In the genomic region with DNA sequence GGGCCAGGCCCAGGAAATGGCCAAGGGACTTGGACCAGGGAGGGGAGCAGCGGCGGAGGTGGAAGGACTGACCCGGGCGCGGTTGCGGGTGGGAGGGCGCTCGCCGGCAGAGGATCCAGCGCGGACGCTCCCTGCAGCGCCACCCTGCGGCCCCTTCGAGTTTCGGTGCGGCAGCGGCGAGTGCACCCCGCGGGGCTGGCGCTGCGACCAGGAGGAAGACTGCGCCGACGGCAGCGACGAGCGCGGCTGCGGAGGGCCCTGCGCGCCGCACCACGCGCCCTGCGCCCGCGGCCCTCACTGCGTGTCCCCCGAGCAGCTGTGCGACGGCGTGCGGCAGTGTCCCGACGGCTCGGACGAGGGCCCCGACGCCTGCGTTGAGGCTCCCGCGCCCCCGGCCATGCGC, we compare ENCODE assay signal across 8 cellular contexts. TPM values are rescaled to one million over a fixed set of nuclear protein-coding genes. Genes with fewer than 3 reads are reported as not detected.
DNase-seq lines count a peak whose midpoint lies in the region; ATAC-seq and TF ChIP-seq lines count a peak whose summit lies in the region.

No MANE protein-coding gene starts in this region.

- no peak overlapping the region for H3K4me3 Mint-ChIP-seq in T-helper 2 cell treated with Interferon-gamma antibody and Interleukin-4, amounts not matched to agents 5 μg/mL and 100 μg/mL, for 36 hours

- no peak overlapping the region for H3K27ac ChIP-seq in neuronal stem cell (replicated peaks; ENCODE audit: low read length)

- no peak overlapping the region for H2BK120ac ChIP-seq in neuronal stem cell (ENCODE audit: low read depth, low read length)

- TF ChIP-seq CTCF in GM10266 (IDR thresholded peaks at IDR 0.05; ENCODE audit: control insufficient read depth, insufficient read depth, low read depth, missing control alignments) (peak; percentile 46), epithelial cell of proximal tubule (conservative IDR thresholded peaks at IDR 0.05; ENCODE audit: low read depth, low read length) (peak; percentile 50)

- peak overlapping the region; percentile 93 for H3K18ac ChIP-seq in neuronal stem cell (ENCODE audit: low read length)

- H4K91ac ChIP-seq in neuronal stem cell (ENCODE audit: low read depth, low read length, poor library complexity): no peak overlapping the region

- H3K9me3 Mint-ChIP-seq in T-helper 2 cell treated with Interferon-gamma antibody and Interleukin-4, amounts not matched to agents 5 μg/mL and 100 μg/mL, for 36 hours: no peaks in the 10 kb centered on the region

- peak overlapping the region; percentile 86 for H3K23ac ChIP-seq in neuronal stem cell (ENCODE audit: low read depth, low read length, poor library complexity)

- no peaks in the 10 kb centered on the region for H3K4me1 Mint-ChIP-seq in T-helper 2 cell treated with Interferon-gamma antibody and Interleukin-4, amounts not matched to agents 5 μg/mL and 100 μg/mL, for 36 hours (ENCODE audit: low read depth)

- no CpG with 5 or more reads among the region's 56 CpGs for WGBS in neuronal stem cell (ENCODE audit: extremely low coverage in 2 of 2, insufficient read length in 2 of 2, insufficient replicate concordance in 1 of 2), 2 donors

- H3K36me3 ChIP-seq in neuronal stem cell (replicated peaks in 1 of 2; ENCODE audit: control insufficient read depth in 2 of 2, insufficient read depth in 2 of 2, low read length in 2 of 2): no peaks in the 10 kb centered on the region

- H3K27ac Mint-ChIP-seq in T-helper 2 cell treated with Interferon-gamma antibody and Interleukin-4, amounts not matched to agents 5 μg/mL and 100 μg/mL, for 36 hours: no peak overlapping the region

- H3K9ac ChIP-seq in neuronal stem cell (ENCODE audit: low read depth, low read length, poor library complexity): peak overlapping the region; percentile 70

- no peaks in the 10 kb centered on the region for H3K79me1 ChIP-seq in neuronal stem cell (ENCODE audit: low read depth, low read length)

- ATAC-seq in GM21360 (IDR thresholded peaks at IDR 0.05; ENCODE audit: unreplicated experiment) (no peak), GM21381 (IDR thresholded peaks at IDR 0.05; ENCODE audit: unreplicated experiment) (no peak)

- peaks cover 0 to 31% (median 0%) of the 10 kb centered on the region in 3 experiments for H3K27me3 ChIP-seq in neuronal stem cell (ENCODE audit: control insufficient read depth in 3 of 3, insufficient read depth in 3 of 3, low read depth in 1 of 3, low read length in 3 of 3)

- no peak overlapping the region for H4K8ac ChIP-seq in neuronal stem cell (ENCODE audit: low read depth, low read length)

- H2BK15ac ChIP-seq in neuronal stem cell (ENCODE audit: low read length): no peak overlapping the region

- H3K14ac ChIP-seq in neuronal stem cell (ENCODE audit: low read length): peak overlapping the region; percentile 14

- no peak overlapping the region for H3K4me3 ChIP-seq in epithelial cell of proximal tubule (ENCODE audit: low read depth, low read length)
- peak overlapping the region in 1 of 2 donors; percentile 44 for H3K4me3 ChIP-seq in neuronal stem cell (ENCODE audit: low read length in 2 of 2)

- no peak overlapping the region for H2BK12ac ChIP-seq in neuronal stem cell (ENCODE audit: low read length)

- H3K9me3 ChIP-seq in neuronal stem cell (replicated peaks in 1 of 2; ENCODE audit: control insufficient read depth in 2 of 2, insufficient read depth in 1 of 2, low read depth in 1 of 2, low read length in 2 of 2): no peaks in the 10 kb centered on the region

- no peak overlapping the region for H2AK5ac ChIP-seq in neuronal stem cell (ENCODE audit: low read depth, low read length)

- H2AFZ ChIP-seq in neuronal stem cell (ENCODE audit: low read length): no peak overlapping the region

- H2BK5ac ChIP-seq in neuronal stem cell (ENCODE audit: low read length): no peak overlapping the region

- peak overlapping the region; percentile 60 for H3K4me2 ChIP-seq in neuronal stem cell (ENCODE audit: insufficient read depth, low read length, poor library complexity, severe bottlenecking)

- H3K36me3 Mint-ChIP-seq in T-helper 2 cell treated with Interferon-gamma antibody and Interleukin-4, amounts not matched to agents 5 μg/mL and 100 μg/mL, for 36 hours (ENCODE audit: low read depth): no peaks in the 10 kb centered on the region

- DNase-seq in GM10266 (ENCODE audit: extremely low spot score) (peak; percentile 63), epithelial cell of proximal tubule (ENCODE audit: low read depth) (no peak), neuronal stem cell (ENCODE audit: low spot score) (no peak), SW480 (ENCODE audit: low spot score) (no peak), NCI-H446 treated with DMSO at 0.1 percent for 48 hours (lab: John Stamatoyannopoulos, UW) (no peak)
- peak; percentile 34 for DNase-seq in T-helper 2 cell treated with Interferon-gamma antibody and Interleukin-4, amounts not matched to agents 5 μg/mL and 100 μg/mL, for 36 hours (ENCODE audit: low spot score)

- peaks cover 16% of the 10 kb centered on the region for H3K27me3 Mint-ChIP-seq in T-helper 2 cell treated with Interferon-gamma antibody and Interleukin-4, amounts not matched to agents 5 μg/mL and 100 μg/mL, for 36 hours (ENCODE audit: low read depth)

- H3K4ac ChIP-seq in neuronal stem cell (ENCODE audit: low read length): no peak overlapping the region

- peaks cover 23 to 33% of the 10 kb centered on the region in 2 donors for H3K4me1 ChIP-seq in neuronal stem cell (ENCODE audit: control insufficient read depth in 2 of 2, insufficient read depth in 1 of 2, low read depth in 1 of 2, low read length in 2 of 2)

RNA-seq across cellular contexts. Expression of a gene that starts 16.8 kb away (rescaled TPM):
- total RNA-seq in epithelial cell of proximal tubule: 0.07 and 0.12 TPM in 2 replicates
- polyA plus RNA-seq in neuronal stem cell (2013, experiment 1 of 2): 6.2 TPM
- polyA plus RNA-seq in neuronal stem cell (2013, experiment 2 of 2): 6.1 TPM

RNA-seq across cellular contexts. Expression of a gene that starts 48.0 kb away (rescaled TPM):
- 0.80 and 8.0 TPM in 2 replicates for total RNA-seq in epithelial cell of proximal tubule
- polyA plus RNA-seq in neuronal stem cell (2013, experiment 1 of 2): 7.1 TPM
- polyA plus RNA-seq in neuronal stem cell (2013, experiment 2 of 2): 6.8 TPM

Comparison
In these comparisons a context has a peak if more than half of its experiments do, and no peak if none do; other contexts are left out.
1. DNase-seq: peak in GM10266 (single experiment) and T-helper 2 cell treated with Interferon-gamma antibody and Interleukin-4, amounts not matched to agents 5 μg/mL and 100 μg/mL, for 36 hours (single experiment); none in epithelial cell of proximal tubule (single experiment), neuronal stem cell (single experiment), SW480 (single experiment) and NCI-H446 treated with DMSO at 0.1 percent for 48 hours (single experiment).